Comparison of ENCODE assay signal across 10 cellular contexts in the genomic region with DNA sequence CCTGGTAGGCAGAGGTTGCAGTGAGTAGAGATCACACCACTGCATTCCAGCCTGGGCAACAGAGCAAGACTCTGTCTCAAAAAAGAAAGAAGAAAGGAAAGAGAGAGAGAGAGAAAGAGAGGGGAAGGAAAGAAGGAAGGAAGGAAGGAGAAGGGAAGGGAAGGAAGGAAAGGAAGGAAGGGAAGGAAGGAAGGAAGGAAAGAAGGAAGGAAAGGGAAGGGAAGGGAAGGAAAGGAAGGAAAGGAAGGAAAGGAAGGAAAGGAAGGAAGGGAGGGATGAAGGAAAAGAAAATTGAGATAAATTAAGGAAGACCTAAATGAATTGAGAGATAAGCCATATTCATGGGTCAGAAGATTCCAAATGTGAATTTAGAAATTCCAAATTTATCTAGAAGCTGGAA.
"Had no signal": no experiment of that assay in that cellular context is flagged by ENCODE, and none has a peak within 500 bp of the region (broad histone marks: within the 10 kb centered on the region; RNA-seq: fewer than 3 reads in every experiment).

No MANE protein-coding gene starts in this region.

- H3K4me2 ChIP-seq: GM23338, KMS-11 had no signal

- H2AFZ ChIP-seq: GM23338 had no signal

- H3K27ac Mint-ChIP-seq: GM23338, H9, HFFc6 had no signal

- H3K4me3 ChIP-seq: GM23338 had no signal

- ATAC-seq: GM23338 had no signal

- DNase-seq: H9, HCEC 1CT, HFFc6, IMR-90, KBM-7 had no signal

- H3K4me3 Mint-ChIP-seq: GM23338, H9, HFFc6 had no signal

- FAIRE-seq: H1, H54 had no signal

- H3K9me3 Mint-ChIP-seq: GM23338, H9, HFFc6 had no signal

- H3K9ac ChIP-seq: KMS-11 had no signal

- H3K27ac ChIP-seq: HL-60, KMS-11 had no signal
